ENCODE assay signal across 8 cellular contexts in the genomic region with DNA sequence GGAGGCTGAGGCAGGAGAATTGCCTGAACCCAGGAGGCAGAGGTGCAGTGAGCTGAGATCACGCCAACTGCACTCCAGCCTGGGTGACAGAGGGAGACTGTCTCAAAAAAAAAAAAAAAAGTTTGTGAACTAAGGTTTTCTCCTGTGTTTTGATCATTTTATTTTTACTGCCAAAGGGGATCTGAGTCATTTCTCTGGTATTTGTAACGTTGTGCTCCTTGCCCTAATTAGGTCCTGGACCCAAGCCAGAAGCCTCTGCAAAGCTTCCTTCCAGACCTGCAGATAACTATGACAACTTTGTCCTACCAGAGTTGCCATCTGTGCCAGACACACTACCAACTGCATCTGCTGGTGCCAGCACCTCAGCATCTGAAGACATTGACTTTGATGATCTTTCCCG. TPM values are rescaled to one million over a fixed set of nuclear protein-coding genes. Genes with fewer than 3 reads are reported as not detected.
DNase-seq lines count a peak whose midpoint lies in the region; ATAC-seq and TF ChIP-seq lines count a peak whose summit lies in the region.

No MANE protein-coding gene starts in this region.

- no peak overlapping the region for H3K4me3 Mint-ChIP-seq in immature natural killer cell

- H3K27ac Mint-ChIP-seq in immature natural killer cell, result peak overlapping the region in 1 of 6 donors; percentile 81

- no peaks in the 10 kb centered on the region for H3K9me3 Mint-ChIP-seq in immature natural killer cell

- ATAC-seq in GM19467 (IDR thresholded peaks at IDR 0.05; ENCODE audit: unreplicated experiment), result no peak
- ATAC-seq in HG02642 (IDR thresholded peaks at IDR 0.05; ENCODE audit: poor library complexity, unreplicated experiment), result no peak
- no peak for ATAC-seq in HG02623 (IDR thresholded peaks at IDR 0.05; ENCODE audit: unreplicated experiment)

- peaks cover 0 to 2% (median 2%) of the 10 kb centered on the region in 3 donors for H3K27me3 Mint-ChIP-seq in immature natural killer cell (ENCODE audit: low read depth in 3 of 3)

- TF ChIP-seq CTCF in cardiac fibroblast (IDR thresholded peaks at IDR 0.05; ENCODE audit: low read depth, low read length), result no peak

- in situ Hi-C loops in ACHN (cut with HindIII; ENCODE audit: low pct_ligation_motif_present, low pct_unique_long_range_greater_than_20kb, low sequenced_read_pairs) (no loop called here), KBM-7 (cut with MboI; ENCODE audit: low pct_unique_long_range_greater_than_20kb, low sequenced_read_pairs) (no loop called here)

- peak; percentile 75 for DNase-seq in ACHN
- peak; percentile 23 for DNase-seq in KBM-7
- peak; percentile 93 to 95 for DNase-seq in cardiac fibroblast (ENCODE audit: low read depth in 2 of 2)
- peak; percentile 26 for DNase-seq in medulla oblongata (ENCODE audit: extremely low spot score)
- DNase-seq in immature natural killer cell, result no peak

- H3K4me3 ChIP-seq in cardiac fibroblast (replicated peaks in 1 of 2; ENCODE audit: low read depth in 2 of 2, low read length in 2 of 2), result no peak overlapping the region

- H3K36me3 Mint-ChIP-seq in immature natural killer cell, result peaks cover 10 to 36% (median 34%) of the 10 kb centered on the region in 3 donors

- peaks cover 7 to 22% of the 10 kb centered on the region in 2 donors for H3K4me1 Mint-ChIP-seq in immature natural killer cell

RNA-seq across cellular contexts. Expression of a gene that starts 32.1 kb away (rescaled TPM):
- 100 to 1,000 TPM in 2 of 3 donors, 10 to 100 TPM in 1; 98.3 to 171 (median 141) TPM for polyA plus RNA-seq in immature natural killer cell

RNA-seq across cellular contexts. Expression of a gene that starts 43.4 kb away (rescaled TPM):
- polyA plus RNA-seq in immature natural killer cell, result 10 to 100 TPM in 2 of 3 donors, 1 to 10 TPM in 1; 9.3 to 12.6 (median 12.2) TPM

Comparison
In these comparisons a context has a peak if more than half of its experiments do, and no peak if none do; other contexts are left out.
1. DNase-seq: peak in ACHN (single experiment), KBM-7 (single experiment), cardiac fibroblast (2 of 2) and medulla oblongata (single experiment); none in immature natural killer cell (0 of 3).